ENCODE assay signal across 11 cellular contexts in the genomic region with DNA sequence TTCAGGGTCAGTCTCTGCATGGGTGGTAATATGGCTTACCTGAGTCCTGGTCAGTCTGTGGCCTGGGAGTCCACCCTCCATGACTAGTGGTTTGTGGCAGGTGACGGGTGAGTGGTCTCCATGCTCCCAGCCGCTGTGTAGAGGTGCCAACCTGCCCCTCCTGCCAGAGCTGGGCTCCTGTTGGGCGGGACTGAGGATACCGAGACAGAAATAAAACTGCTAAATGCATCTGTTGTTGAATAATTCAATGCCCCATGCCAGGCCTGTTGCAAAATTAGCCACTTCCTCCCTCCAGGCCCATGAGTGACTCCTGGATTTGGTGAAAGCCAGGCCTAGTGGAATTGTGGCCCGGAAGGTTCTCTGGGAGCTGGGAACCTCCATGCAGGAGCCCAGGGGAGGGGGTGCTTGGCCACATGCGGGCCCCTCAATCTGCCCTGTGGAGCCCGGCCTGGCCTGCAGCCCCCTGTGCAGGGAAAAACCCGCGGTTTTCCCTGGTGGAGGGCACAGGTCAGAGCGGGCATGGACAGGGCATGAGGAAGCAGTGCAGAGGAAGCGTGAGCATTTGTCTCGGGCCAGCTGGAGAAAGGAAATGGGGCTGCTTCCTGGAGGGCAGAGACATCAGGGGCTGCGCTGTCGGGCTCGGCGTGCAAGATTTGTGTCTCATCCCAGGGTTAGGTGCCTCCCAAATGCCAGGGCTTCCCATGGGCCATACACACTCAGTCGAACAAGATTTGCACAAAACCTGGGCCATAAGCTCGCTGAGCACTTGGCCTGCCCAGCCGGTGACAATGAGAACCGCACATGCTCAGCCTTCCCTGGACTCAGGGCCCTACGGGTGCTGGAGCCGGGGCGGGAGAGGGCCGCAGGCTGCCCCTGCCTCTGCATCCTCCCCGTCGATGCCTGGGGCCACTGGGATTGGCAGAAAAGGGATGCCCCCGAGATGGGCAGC.
DNase-seq lines count a peak whose midpoint lies in the region; ATAC-seq lines count a peak whose summit lies in the region.
"Had no signal": no experiment of that assay in that cellular context is flagged by ENCODE, and none has a peak within 500 bp of the region (broad histone marks: within the 10 kb centered on the region; RNA-seq: fewer than 3 reads in every experiment).

No MANE protein-coding gene starts in this region.

- no peak overlapping the region for H2AK5ac ChIP-seq in trophoblast cell (ENCODE audit: low read length)

- H3K18ac ChIP-seq in trophoblast cell (ENCODE audit: low read length), result no peak overlapping the region

- H3K9me3 ChIP-seq in NT2/D1 (ENCODE audit: insufficient read depth, low read length), result no peaks in the 10 kb centered on the region
- no peaks in the 10 kb centered on the region for H3K9me3 ChIP-seq in trophoblast cell (ENCODE audit: insufficient read depth, low read depth, low read length)

- H3K27me3 ChIP-seq in NT2/D1 (ENCODE audit: insufficient read depth, insufficient read length) (peaks cover 90% of the 10 kb centered on the region), trophoblast cell (ENCODE audit: insufficient read depth, low read length) (peaks cover 2% of the 10 kb centered on the region)

- no peak overlapping the region for H4K91ac ChIP-seq in trophoblast cell (ENCODE audit: low read depth, low read length)

- no peak overlapping the region for H3K23ac ChIP-seq in trophoblast cell (ENCODE audit: low read length)

- no peak overlapping the region for H4K8ac ChIP-seq in trophoblast cell (ENCODE audit: low read depth, low read length)

- no peaks in the 10 kb centered on the region for H3K79me1 ChIP-seq in trophoblast cell (ENCODE audit: low read length)

- H3K36me3 ChIP-seq in NT2/D1 (ENCODE audit: insufficient read depth, insufficient read length, low read length) (no peaks in the 10 kb centered on the region), trophoblast cell (ENCODE audit: control insufficient read depth in 1 of 2, insufficient read depth in 2 of 2, low read length in 2 of 2) (no peaks in the 10 kb centered on the region)
- H3K36me3 ChIP-seq: cardiac muscle cell had no signal

- intact Hi-C loops in left cardiac atrium (cut with DNase I), result no loop called here

- no peaks in the 10 kb centered on the region for H3K79me2 ChIP-seq in trophoblast cell (ENCODE audit: control insufficient read depth, insufficient read depth, low read length, poor library complexity)

- WGBS in trophoblast cell (ENCODE audit: extremely low coverage, insufficient coverage, insufficient read length), result no CpG with 5 or more reads among the region's 27 CpGs

- peak; percentile 65 for DNase-seq in CD1c-positive myeloid dendritic cell (ENCODE audit: extremely low spot score)
- no peak for DNase-seq in NT2/D1 (ENCODE audit: low read depth, low spot score)
- peak; percentile 39 for DNase-seq in left cardiac atrium
- no peak for DNase-seq in trophoblast cell
- no peak for DNase-seq in NCI-H2196 (lab: John Stamatoyannopoulos, UW; ENCODE audit: unreplicated experiment)
- DNase-seq in NAMALWA (ENCODE audit: low spot score), result no peak
- DNase-seq: mesendoderm, NCI-H187 had no signal

- no peak overlapping the region for H2AFZ ChIP-seq in trophoblast cell (ENCODE audit: insufficient read depth, low read length, poor library complexity)

- H3K4me1 ChIP-seq in NT2/D1 (ENCODE audit: insufficient read depth, insufficient read length), result peaks cover 3% of the 10 kb centered on the region
- no peaks in the 10 kb centered on the region for H3K4me1 ChIP-seq in trophoblast cell (ENCODE audit: control insufficient read depth in 1 of 2, insufficient read depth in 2 of 2, low read length in 2 of 2)

- no peak overlapping the region for H3K27ac ChIP-seq in trophoblast cell (ENCODE audit: low read depth, low read length)
- H3K27ac ChIP-seq: cardiac muscle cell had no signal

- no peak overlapping the region for H3K14ac ChIP-seq in trophoblast cell (ENCODE audit: low read length)

- no peak overlapping the region for H2BK12ac ChIP-seq in trophoblast cell (ENCODE audit: low read length)

- H2BK120ac ChIP-seq in trophoblast cell (ENCODE audit: insufficient read depth, low read length, poor library complexity), result no peak overlapping the region

- H3K9ac ChIP-seq in NT2/D1 (ENCODE audit: insufficient read length, low read depth) (peak overlapping the region; percentile 13), trophoblast cell (ENCODE audit: low read length) (no peak overlapping the region)

- H3K4me3 ChIP-seq in NT2/D1 (ENCODE audit: insufficient read length, low read depth), result no peak overlapping the region
- peak overlapping the region; percentile 23 for H3K4me3 ChIP-seq in trophoblast cell (ENCODE audit: low read depth, low read length)
- H3K4me3 ChIP-seq: cardiac muscle cell had no signal

- H4K12ac ChIP-seq in trophoblast cell (ENCODE audit: low read depth, low read length), result no peak overlapping the region

- H2BK5ac ChIP-seq in trophoblast cell (ENCODE audit: low read depth, low read length, poor library complexity), result no peak overlapping the region

- ATAC-seq in left cardiac atrium, result peak; percentile 33 to 44
- no peak for ATAC-seq in GM19463 (IDR thresholded peaks at IDR 0.05; ENCODE audit: unreplicated experiment)
- no peak for ATAC-seq in GM18502 (IDR thresholded peaks at IDR 0.05; ENCODE audit: poor library complexity, unreplicated experiment)

- H3K4me2 ChIP-seq in trophoblast cell (ENCODE audit: low read length), result no peak overlapping the region

- no peak overlapping the region for H3K4ac ChIP-seq in trophoblast cell (ENCODE audit: low read depth, low read length)

Comparison
In these comparisons a context has a peak if more than half of its experiments do, and no peak if none do; other contexts are left out.
1. DNase-seq: peak in CD1c-positive myeloid dendritic cell (single experiment) and left cardiac atrium (single experiment); none in NT2/D1 (single experiment), trophoblast cell (0 of 2), NCI-H2196 (single experiment) and NAMALWA (single experiment).
2. ATAC-seq: peak in left cardiac atrium (2 of 2); none in GM19463 (single experiment) and GM18502 (single experiment).